15 cellular contexts compared by ENCODE assay signal in genomic region chr15:67100124-67100791, GRCh38. TPM values are rescaled to one million over a fixed set of nuclear protein-coding genes. Genes with fewer than 3 reads are reported as not detected.
A peak's percentile ranks its signal among the peaks of the same experiment; 100 is the strongest.
DNase-seq lines count a peak whose midpoint lies in the region; ATAC-seq and TF ChIP-seq lines count a peak whose summit lies in the region.
"Had no signal": no experiment of that assay in that cellular context is flagged by ENCODE, and none has a peak within 500 bp of the region (broad histone marks: within the 10 kb centered on the region; RNA-seq: fewer than 3 reads in every experiment).

No MANE protein-coding gene starts in this region.

- DNase-seq in CD4-positive, CD25-positive, alpha-beta regulatory T cell: no peak
- DNase-seq in HCT116 (ENCODE audit: low read depth, low spot score): no peak
- DNase-seq in T-helper 17 cell: no peak
- DNase-seq in foreskin melanocyte: peak; percentile 82
- DNase-seq in chondrocyte (ENCODE audit: low spot score): no peak
- no peak for DNase-seq in progenitor cell of endocrine pancreas (ENCODE audit: low spot score, unreplicated experiment)
- DNase-seq in NCI-H1694 treated with DMSO at 0.1 percent for 48 hours (lab: John Stamatoyannopoulos, UW): no peak
- DNase-seq: foreskin keratinocyte; lower lobe of right lung; SK-N-SH; stimulated activated CD4-positive, alpha-beta T cell treated with anti-CD3 and anti-CD28 coated beads, Interleukin-1b, Interleukin-23, amount 100 ng/mL, for 48 hours; stimulated activated CD8-positive, alpha-beta memory T cell treated with anti-CD3 and anti-CD28 coated beads, Interleukin-4, amount 100 ng/mL, for 48 hours; upper lobe of left lung had no signal

- H2AFZ ChIP-seq in HCT116 (ENCODE audit: low read depth, low read length, poor library complexity, severe bottlenecking): no peak overlapping the region

- CTCF ChIA-PET in HCT116 (lab: Charles Lee): no interaction called here

- H3K27me3 Mint-ChIP-seq in CD4-positive, CD25-positive, alpha-beta regulatory T cell: no peaks in the 10 kb centered on the region
- H3K27me3 Mint-ChIP-seq in T-helper 17 cell (no peaks in the 10 kb centered on the region), chondrocyte (ENCODE audit: low read depth) (no peaks in the 10 kb centered on the region), progenitor cell of endocrine pancreas (no peaks in the 10 kb centered on the region)
- H3K27me3 Mint-ChIP-seq: brain had no signal

- H3K27ac Mint-ChIP-seq in CD4-positive, CD25-positive, alpha-beta regulatory T cell: peak overlapping the region in 1 of 3 donors; percentile 99
- H3K27ac Mint-ChIP-seq in T-helper 17 cell: no peak overlapping the region
- H3K27ac Mint-ChIP-seq in chondrocyte (ENCODE audit: unreplicated experiment): no peak overlapping the region
- H3K27ac Mint-ChIP-seq in progenitor cell of endocrine pancreas: no peak overlapping the region

- H3K4me3 ChIP-seq in CD4-positive, CD25-positive, alpha-beta regulatory T cell (ENCODE audit: low read depth, low read length): peak overlapping the region; percentile 72
- no peak overlapping the region for H3K4me3 ChIP-seq in HCT116 (replicated peaks in 1 of 2; ENCODE audit: low read depth in 1 of 2, low read length in 2 of 2)
- H3K4me3 ChIP-seq: lower lobe of right lung, upper lobe of left lung had no signal

- peaks cover 7% of the 10 kb centered on the region; the same call in 1 of the 2 replicates for H4K20me1 ChIP-seq in HCT116 (ENCODE audit: insufficient read depth)

- no peak for TF ChIP-seq POLR2A in HCT116 (IDR thresholded peaks at IDR 0.05; ENCODE audit: borderline replicate concordance, extremely low read depth, insufficient read depth, insufficient read length)

- intact Hi-C loops in HCT116 (cut with micrococcal nuclease): loop anchor here (10.0 kb wide), 1 partner anchor 205 kb away; no protein-coding TSS in a partner anchor

- H3K9ac ChIP-seq in HCT116 (ENCODE audit: low read length): 0 out of 2 replicates have a peak overlapping the region, but pooled peaks have one; percentile 15
- H3K9ac ChIP-seq: SK-N-SH had no signal

- TF ChIP-seq CTCF in HCT116 (IDR thresholded peaks at IDR 0.05 in 2 of 3, conservative IDR thresholded peaks at IDR 0.05 in 1 of 3; ENCODE audit: borderline replicate concordance in 1 of 3, insufficient read depth in 1 of 3, low read depth in 2 of 3, low read length in 2 of 3) (no peak), chondrocyte (IDR thresholded peaks at IDR 0.05) (no peak), progenitor cell of endocrine pancreas (IDR thresholded peaks at IDR 0.05; ENCODE audit: unreplicated experiment) (no peak)

- no TSS peak for BruUV-seq in HCT116 (replicated peaks; lab: Mats Ljungman, UMichigan)

- H3K4me3 Mint-ChIP-seq in CD4-positive, CD25-positive, alpha-beta regulatory T cell: peak overlapping the region in 2 of 4 donors; percentile 5 to 17
- peak overlapping the region; percentile 12 for H3K4me3 Mint-ChIP-seq in T-helper 17 cell
- H3K4me3 Mint-ChIP-seq in chondrocyte (ENCODE audit: unreplicated experiment): no peak overlapping the region
- no peak overlapping the region for H3K4me3 Mint-ChIP-seq in progenitor cell of endocrine pancreas (ENCODE audit: low read depth)
- H3K4me3 Mint-ChIP-seq: brain had no signal

- H3K36me3 Mint-ChIP-seq in CD4-positive, CD25-positive, alpha-beta regulatory T cell: peaks cover 24% of the 10 kb centered on the region
- H3K36me3 Mint-ChIP-seq in T-helper 17 cell (ENCODE audit: low read depth): no peaks in the 10 kb centered on the region
- H3K36me3 Mint-ChIP-seq in chondrocyte (ENCODE audit: low read depth): no peaks in the 10 kb centered on the region
- no peaks in the 10 kb centered on the region for H3K36me3 Mint-ChIP-seq in progenitor cell of endocrine pancreas (ENCODE audit: insufficient read depth)
- H3K36me3 Mint-ChIP-seq: brain had no signal

- H3K9me2 ChIP-seq in HCT116 (ENCODE audit: insufficient read depth): no peaks in the 10 kb centered on the region
- H3K9me2 ChIP-seq: SK-N-SH had no signal

- POLR2A ChIA-PET in HCT116 (lab: Charles Lee): interaction anchor here (0.7 kb wide), 1 partner anchor 26 kb away, joined by 3 read pairs; no protein-coding TSS in a partner anchor

- peak overlapping the region; percentile 0; the same call in 1 of the 2 replicates for H3K4me2 ChIP-seq in HCT116 (ENCODE audit: low read length)
- H3K4me2 ChIP-seq: SK-N-SH had no signal

- ATAC-seq in CD4-positive, CD25-positive, alpha-beta regulatory T cell (ENCODE audit: low read depth in 2 of 2): no peak
- ATAC-seq in HCT116 (no peak), T-helper 17 cell (no peak), GM21360 (IDR thresholded peaks at IDR 0.05; ENCODE audit: unreplicated experiment) (no peak)
- ATAC-seq: foreskin keratinocyte, lower lobe of right lung had no signal

- H3K9me3 ChIP-seq in CD4-positive, CD25-positive, alpha-beta regulatory T cell (ENCODE audit: control insufficient read depth in 2 of 2, low read length in 2 of 2): no peaks in the 10 kb centered on the region
- H3K9me3 ChIP-seq in HCT116 (ENCODE audit: control insufficient read depth in 1 of 2, insufficient read depth in 1 of 2, low read depth in 1 of 2, low read length in 2 of 2): no peaks in the 10 kb centered on the region
- H3K9me3 ChIP-seq in T-helper 17 cell (ENCODE audit: control insufficient read depth, low read length, poor library complexity, severe bottlenecking): no peaks in the 10 kb centered on the region
- H3K9me3 ChIP-seq: lower lobe of right lung, SK-N-SH, upper lobe of left lung had no signal

- H3K27ac ChIP-seq in CD4-positive, CD25-positive, alpha-beta regulatory T cell (ENCODE audit: insufficient read depth, low read length, poor library complexity, severe bottlenecking): peak overlapping the region; percentile 76
- no peak overlapping the region for H3K27ac ChIP-seq in HCT116 (ENCODE audit: low read depth, low read length)
- H3K27ac ChIP-seq: lower lobe of right lung had no signal

- H3K27me3 ChIP-seq in CD4-positive, CD25-positive, alpha-beta regulatory T cell (ENCODE audit: control insufficient read depth, insufficient read depth, low read length): no peaks in the 10 kb centered on the region
- no peaks in the 10 kb centered on the region for H3K27me3 ChIP-seq in HCT116 (ENCODE audit: insufficient read depth, low read length)
- H3K27me3 ChIP-seq: foreskin keratinocyte, upper lobe of left lung had no signal

- H3K4me1 Mint-ChIP-seq in CD4-positive, CD25-positive, alpha-beta regulatory T cell: peaks cover 19 to 54% (median 48%) of the 10 kb centered on the region in 4 donors
- H3K4me1 Mint-ChIP-seq in T-helper 17 cell (peaks cover 60% of the 10 kb centered on the region), chondrocyte (ENCODE audit: low read depth) (peaks cover 46% of the 10 kb centered on the region), progenitor cell of endocrine pancreas (ENCODE audit: low read depth) (peaks cover 7% of the 10 kb centered on the region)

- no peaks in the 10 kb centered on the region for H3K9me3 Mint-ChIP-seq in CD4-positive, CD25-positive, alpha-beta regulatory T cell
- H3K9me3 Mint-ChIP-seq in chondrocyte (ENCODE audit: low read depth) (no peaks in the 10 kb centered on the region), progenitor cell of endocrine pancreas (ENCODE audit: low read depth) (no peaks in the 10 kb centered on the region)
- H3K9me3 Mint-ChIP-seq: brain had no signal

- peaks cover 4% of the 10 kb centered on the region for H3K36me3 ChIP-seq in CD4-positive, CD25-positive, alpha-beta regulatory T cell (ENCODE audit: control insufficient read depth, insufficient read depth, low read length)
- H3K36me3 ChIP-seq in HCT116 (ENCODE audit: control insufficient read depth in 1 of 2, insufficient read depth in 2 of 2, low read length in 2 of 2): peaks cover 0 to 17% of the 10 kb centered on the region in 2 experiments; a peak in 1 of 4 replicates
- H3K36me3 ChIP-seq: lower lobe of right lung, upper lobe of left lung had no signal

- peaks cover 83% of the 10 kb centered on the region for H3K4me1 ChIP-seq in CD4-positive, CD25-positive, alpha-beta regulatory T cell (ENCODE audit: control insufficient read depth, insufficient read depth, low read length, poor library complexity, severe bottlenecking)
- H3K4me1 ChIP-seq in HCT116 (ENCODE audit: control insufficient read depth in 1 of 2, insufficient read depth in 2 of 2, low read length in 2 of 2): peaks cover 72 to 97% of the 10 kb centered on the region in 2 experiments

- no peak for TF ChIP-seq RAD21 in HCT116 (IDR thresholded peaks at IDR 0.05; ENCODE audit: low read depth)

- peaks cover 98% of the 10 kb centered on the region for H3K79me2 ChIP-seq in HCT116 (ENCODE audit: insufficient read depth, low read length)

- RAD21 ChIA-PET in HCT116 (lab: Charles Lee; ENCODE audit: low non-redundant PET in 1 of 2, low total read pairs in 2 of 2, uncharacterized antibody in 2 of 2, unreplicated experiment in 2 of 2): no interaction called here

TF ChIP-seq in HCT116, 20 proteins besides CTCF, POLR2A, EP300 and RAD21:
- TF ChIP-seq ZFX (IDR thresholded peaks at IDR 0.05) (no peak), ELF1 (IDR thresholded peaks at IDR 0.05; ENCODE audit: borderline replicate concordance, low read depth) (no peak), MAX (IDR thresholded peaks at IDR 0.05) (no peak), EZH2phosphoT487 (IDR thresholded peaks at IDR 0.05; ENCODE audit: borderline replicate concordance) (no peak), JUND (IDR thresholded peaks at IDR 0.05) (no peak), CEBPB (IDR thresholded peaks at IDR 0.05; ENCODE audit: low read depth) (no peak), ATF3 (IDR thresholded peaks at IDR 0.05) (no peak), CBX3 (IDR thresholded peaks at IDR 0.05; ENCODE audit: low read depth) (no peak)

RNA-seq across cellular contexts. Expression of gene SMAD3, which starts 34.9 kb away (rescaled TPM):
- 76.6 TPM for total RNA-seq in CD4-positive, CD25-positive, alpha-beta regulatory T cell
- 10 to 100 TPM; 12.0 to 17.0 (median 14.5) TPM for polyA plus RNA-seq in CD4-positive, CD25-positive, alpha-beta regulatory T cell
- 89.2 TPM for total RNA-seq in HCT116 (2021; ENCODE audit: unreplicated experiment)
- 54.4 and 57.6 TPM in 2 replicates for polyA plus RNA-seq in HCT116 (2012)
- 10 to 100 TPM; 79.8 to 82.9 TPM for total RNA-seq in T-helper 17 cell
- 19.0 to 27.2 TPM (median 23.2 TPM) in 3 replicates for total RNA-seq in chondrocyte
- total RNA-seq in progenitor cell of endocrine pancreas: 49.9 and 51.3 TPM in 2 replicates
